18 cellular contexts compared by ENCODE assay signal in genomic region chr1:237383825-237384612, GRCh38.
A peak's percentile ranks its signal among the peaks of the same experiment; 100 is the strongest.
DNase-seq lines count a peak whose midpoint lies in the region; ATAC-seq lines count a peak whose summit lies in the region.
"Had no signal": no experiment of that assay in that cellular context is flagged by ENCODE, and none has a peak within 500 bp of the region (broad histone marks: within the 10 kb centered on the region; RNA-seq: fewer than 3 reads in every experiment).

No MANE protein-coding gene starts in this region.

- H4K5ac ChIP-seq in mesendoderm (ENCODE audit: low read length), result no peak overlapping the region

- H3K79me1 ChIP-seq in mesendoderm (ENCODE audit: low read length), result no peaks in the 10 kb centered on the region

- no peak overlapping the region for H2AK5ac ChIP-seq in mesendoderm (ENCODE audit: low read length)

- H3K79me2 ChIP-seq in mesendoderm (ENCODE audit: control insufficient read depth, insufficient read depth, low read length), result no peaks in the 10 kb centered on the region

- H3K56ac ChIP-seq in mesendoderm (ENCODE audit: low read length), result no peak overlapping the region

- no peak for ATAC-seq in GM19328 (IDR thresholded peaks at IDR 0.05; ENCODE audit: unreplicated experiment)
- no peak for ATAC-seq in HG02973 (IDR thresholded peaks at IDR 0.05; ENCODE audit: unreplicated experiment)
- no peak for ATAC-seq in HG02798 (IDR thresholded peaks at IDR 0.05; ENCODE audit: poor library complexity, unreplicated experiment)
- no peak for ATAC-seq in GM21526 (IDR thresholded peaks at IDR 0.05; ENCODE audit: low FRiP score, unreplicated experiment)
- ATAC-seq: activated CD4-positive, alpha-beta T cell treated with anti-CD3 and anti-CD28 coated beads for 36 hours; upper lobe of right lung had no signal

- H3K36me3 ChIP-seq in mesendoderm (ENCODE audit: control insufficient read depth, insufficient read depth, low read length), result no peaks in the 10 kb centered on the region
- H3K36me3 ChIP-seq: ovary, SJSA1, upper lobe of right lung had no signal

- DNase-seq in EH (ENCODE audit: low read depth) (peak; percentile 1), RPMI7951 (ENCODE audit: low read depth) (peak; percentile 14), fibroblast of gingiva (ENCODE audit: low read depth) (peak; percentile 1), mesendoderm (peak; percentile 67)
- DNase-seq: activated CD4-positive, alpha-beta T cell treated with anti-CD3 and anti-CD28 coated beads for 36 hours; Caco-2; Kasumi-1; left cardiac atrium; NCI-H1436; NCI-H226; T1000; upper lobe of right lung had no signal

- no peaks in the 10 kb centered on the region for H3K4me1 ChIP-seq in mesendoderm (ENCODE audit: control insufficient read depth, low read depth, low read length)
- H3K4me1 ChIP-seq: Caco-2, SJSA1, upper lobe of right lung had no signal

- H2BK120ac ChIP-seq in mesendoderm (ENCODE audit: low read depth, low read length), result no peak overlapping the region

- H3K4ac ChIP-seq in mesendoderm (ENCODE audit: low read depth, low read length), result no peak overlapping the region

- H3K4me2 ChIP-seq in mesendoderm (ENCODE audit: low read length), result no peak overlapping the region

- H3K27ac ChIP-seq in mesendoderm (ENCODE audit: low read depth, low read length), result no peak overlapping the region
- H3K27ac ChIP-seq: SJSA1, upper lobe of right lung had no signal

- H3K4me3 ChIP-seq in mesendoderm (ENCODE audit: low read length), result no peak overlapping the region
- H3K4me3 ChIP-seq: ovary, SJSA1, upper lobe of right lung had no signal

- no peak overlapping the region for H2BK5ac ChIP-seq in mesendoderm (ENCODE audit: low read length)

- no peak overlapping the region for H2BK15ac ChIP-seq in mesendoderm (replicated peaks; ENCODE audit: low read depth)

- no CpG with 5 or more reads among the region's 8 CpGs for WGBS in mesendoderm (ENCODE audit: extremely low coverage, insufficient coverage, low lambda C conversion rate)

- no peak overlapping the region for H3K9ac ChIP-seq in mesendoderm (ENCODE audit: low read length)

- H3K27me3 ChIP-seq in mesendoderm (ENCODE audit: insufficient read depth, low read length, poor library complexity), result no peaks in the 10 kb centered on the region
- H3K27me3 ChIP-seq: ovary, SJSA1 had no signal

- no peak overlapping the region for H3K23ac ChIP-seq in mesendoderm (ENCODE audit: low read length)

- H4K8ac ChIP-seq in mesendoderm (ENCODE audit: low read depth, low read length), result no peak overlapping the region

- H3K18ac ChIP-seq in mesendoderm (ENCODE audit: low read length), result no peak overlapping the region

Comparison
In these comparisons a context has a peak if more than half of its experiments do, and no peak if none do; other contexts are left out.
1. DNase-seq: peak in every context shown above with its lines; median percentile 67 in mesendoderm; 14 in RPMI7951; 1 in EH; 1 in fibroblast of gingiva.